In genomic region chr21:29299046-29299905, GRCh38 we compare ENCODE assay signal across 8 cellular contexts. TPM values are rescaled to one million over a fixed set of nuclear protein-coding genes. Genes with fewer than 3 reads are reported as not detected.
A peak's percentile ranks its signal among the peaks of the same experiment; 100 is the strongest.
DNase-seq lines count a peak whose midpoint lies in the region; ATAC-seq and TF ChIP-seq lines count a peak whose summit lies in the region.

No MANE protein-coding gene starts in this region.

- intact Hi-C loops in breast epithelium (cut with DNase I; ENCODE audit: low total_unique reads): no loop called here
- intact Hi-C loops in spleen (cut with DNase I; ENCODE audit: low total_unique reads): loop anchor here (10.0 kb wide), 2 partner anchors 124 to 214 kb away; no protein-coding TSS in a partner anchor

- H3K4me3 ChIP-seq in MG63 (peak overlapping the region; percentile 94), WI38 (ENCODE audit: low read depth, low read length) (peak overlapping the region; percentile 72), breast epithelium (peak overlapping the region; percentile 72 to 99 (median 94)), spleen (peak overlapping the region; percentile 60 to 86 (median 68))

- H3K9me3 ChIP-seq in MG63: peaks cover 2% of the 10 kb centered on the region; the same call in 1 of the 2 replicates
- H3K9me3 ChIP-seq in breast epithelium: peaks cover 0 to 4% of the 10 kb centered on the region in 2 donors
- H3K9me3 ChIP-seq in spleen: peaks cover 0 to 5% (median 0%) of the 10 kb centered on the region in 8 donors

- H3K27me3 ChIP-seq in MG63 (no peaks in the 10 kb centered on the region), breast epithelium (no peaks in the 10 kb centered on the region), spleen (replicated peaks in 1 of 7) (no peaks in the 10 kb centered on the region)

- H3K36me3 ChIP-seq in MG63 (peaks cover 6% of the 10 kb centered on the region), breast epithelium (no peaks in the 10 kb centered on the region), spleen (no peaks in the 10 kb centered on the region)

- TF ChIP-seq CTCF in WI38 (IDR thresholded peaks at IDR 0.05; ENCODE audit: low read depth, low read length): no peak
- TF ChIP-seq CTCF in breast epithelium (IDR thresholded peaks at IDR 0.05): no peak
- no peak for TF ChIP-seq CTCF in spleen (IDR thresholded peaks at IDR 0.05 in 8 of 11, conservative IDR thresholded peaks at IDR 0.05 in 3 of 11)

- H3K27ac ChIP-seq in breast epithelium (peak overlapping the region; percentile 96 to 98), spleen (peak overlapping the region; percentile 92 to 100 (median 97))

- peak; percentile 15 for ATAC-seq in GM21737 (IDR thresholded peaks at IDR 0.05; ENCODE audit: unreplicated experiment)

- TF ChIP-seq POLR2A in breast epithelium (IDR thresholded peaks at IDR 0.05): no peak
- no peak for TF ChIP-seq POLR2A in spleen (IDR thresholded peaks at IDR 0.05)

- 0 to 1% (median 1%) methylated on average over 24 to 75 of the region's 75 CpGs for WGBS in spleen, 5 donors

- H3K4me1 ChIP-seq in breast epithelium: no peaks in the 10 kb centered on the region
- H3K4me1 ChIP-seq in spleen: peaks cover 28 to 80% (median 52%) of the 10 kb centered on the region in 6 donors

- peak; percentile 78 for DNase-seq in DMS53 (lab: John Stamatoyannopoulos, UW)
- peak; percentile 66 for DNase-seq in MG63
- DNase-seq in breast epithelium (ENCODE audit: low spot score in 2 of 2): peak; percentile 36 to 54
- DNase-seq in iris pigment epithelial cell (ENCODE audit: low read depth): peak; percentile 60
- DNase-seq in spleen: peak; percentile 93
- no peak for DNase-seq in NK-92 treated with Interleukin-12 subunit alpha and Interleukin-12 subunit beta, amount 100 ng/mL, for 24 hours (lab: John Stamatoyannopoulos, UW)

RNA-seq across cellular contexts. Expression of gene BACH1, which starts 0.6 kb away (rescaled TPM):
- total RNA-seq in MG63 (2014; rRNA removed; shearing (Covaris generic); ENCODE audit: low replicate concordance): 13.1 and 29.2 TPM in 2 replicates
- total RNA-seq in breast epithelium: 10 to 100 TPM; 31.8 to 65.3 (median 42.3) TPM
- 100 to 1,000 TPM in 4 of 7 donors, 10 to 100 TPM in 3; 60.5 to 131 (median 102) TPM for total RNA-seq in spleen
- 1 to 10 TPM; 6.7 to 9.8 (median 7.2) TPM for polyA plus RNA-seq in spleen
